1 cellular context compared by ENCODE assay signal in genomic region chr1:3340548-3341235, GRCh38.
TF ChIP-seq lines count a peak whose summit lies in the region.

No MANE protein-coding gene starts in this region.

TF ChIP-seq in HepG2, 621 proteins besides CTCF, POLR2A, EP300 and RAD21 (continued from another document and continues in another):
- TF ChIP-seq DMTF1 (CRISPR knock-in tag; IDR thresholded peaks at IDR 0.05) (0 out of 2 replicates have a peak, but pooled peaks have one; percentile 30), ZNF550 (CRISPR knock-in tag; IDR thresholded peaks at IDR 0.05; ENCODE audit: borderline replicate concordance) (no peak), ARID2 (CRISPR knock-in tag; IDR thresholded peaks at IDR 0.05; ENCODE audit: borderline replicate concordance) (no peak), KAT2B (IDR thresholded peaks at IDR 0.05; ENCODE audit: borderline replicate concordance, low read depth, low read length) (0 out of 2 replicates have a peak, but pooled peaks have one; percentile 10), HDAC1 (CRISPR knock-in tag; IDR thresholded peaks at IDR 0.05) (peak; percentile 61), PITX1 (CRISPR knock-in tag; IDR thresholded peaks at IDR 0.05) (0 out of 2 replicates have a peak, but pooled peaks have one; percentile 23), ZNF761 (CRISPR knock-in tag; conservative IDR thresholded peaks at IDR 0.05) (0 out of 2 replicates have a peak, but pooled peaks have one; percentile 33), ZNF264 (CRISPR knock-in tag; IDR thresholded peaks at IDR 0.05) (0 out of 2 replicates have a peak, but pooled peaks have one; percentile 55), FOXJ3 (CRISPR knock-in tag; IDR thresholded peaks at IDR 0.05; ENCODE audit: borderline replicate concordance) (peak; percentile 52; the same call in 1 of the 2 replicates), HDAC2 (CRISPR knock-in tag; IDR thresholded peaks at IDR 0.05) (peak; percentile 59; the same call in 1 of the 2 replicates), SAP130 (CRISPR knock-in tag; IDR thresholded peaks at IDR 0.05; ENCODE audit: low read depth) (peak; percentile 39; the same call in 1 of the 2 replicates), ZNF546 (CRISPR knock-in tag; conservative IDR thresholded peaks at IDR 0.05) (peak; percentile 87; the same call in 1 of the 2 replicates), NFE2 (CRISPR knock-in tag; IDR thresholded peaks at IDR 0.05) (no peak), ZBTB42 (CRISPR knock-in tag; IDR thresholded peaks at IDR 0.05) (no peak), ZNF616 (CRISPR knock-in tag; IDR thresholded peaks at IDR 0.05; ENCODE audit: low read depth) (0 out of 2 replicates have a peak, but pooled peaks have one; percentile 38), MYPOP (CRISPR knock-in tag; IDR thresholded peaks at IDR 0.05) (0 out of 2 replicates have a peak, but pooled peaks have one; percentile 60), TBL1XR1 (IDR thresholded peaks at IDR 0.05; ENCODE audit: borderline replicate concordance, low read length, partially characterized antibody) (no peak), PLSCR1 (CRISPR knock-in tag; IDR thresholded peaks at IDR 0.05; ENCODE audit: borderline replicate concordance) (no peak), IRF1 (CRISPR knock-in tag; IDR thresholded peaks at IDR 0.05; ENCODE audit: low read depth) (no peak), HMGXB4 (CRISPR knock-in tag; IDR thresholded peaks at IDR 0.05; ENCODE audit: borderline replicate concordance in 1 of 2, low read depth in 1 of 2) (no peak), REXO4 (CRISPR knock-in tag; IDR thresholded peaks at IDR 0.05; ENCODE audit: borderline replicate concordance) (no peak), ATF2 (CRISPR knock-in tag; IDR thresholded peaks at IDR 0.05) (no peak), ZNF431 (CRISPR knock-in tag; IDR thresholded peaks at IDR 0.05; ENCODE audit: borderline replicate concordance, low read depth) (no peak), ZNF547 (CRISPR knock-in tag; IDR thresholded peaks at IDR 0.05) (peak; percentile 63; the same call in 1 of the 2 replicates), SOX6 (IDR thresholded peaks at IDR 0.05) (no peak), SOX6 (CRISPR knock-in tag; IDR thresholded peaks at IDR 0.05) (peak; percentile 91), ZNF776 (CRISPR knock-in tag; IDR thresholded peaks at IDR 0.05) (no peak), ZNF510 (CRISPR knock-in tag; IDR thresholded peaks at IDR 0.05; ENCODE audit: low read depth) (0 out of 2 replicates have a peak, but pooled peaks have one; percentile 57), MLX (CRISPR knock-in tag; IDR thresholded peaks at IDR 0.05) (peak; percentile 34; the same call in 1 of the 2 replicates), ZNF512B (CRISPR knock-in tag; IDR thresholded peaks at IDR 0.05; ENCODE audit: borderline replicate concordance) (0 out of 2 replicates have a peak, but pooled peaks have one; percentile 19), NFKB2 (CRISPR knock-in tag; IDR thresholded peaks at IDR 0.05; ENCODE audit: borderline replicate concordance) (peak; percentile 81; the same call in 1 of the 2 replicates), MED8 (CRISPR knock-in tag; IDR thresholded peaks at IDR 0.05; ENCODE audit: insufficient replicate concordance) (peak; percentile 80), ZHX2 (IDR thresholded peaks at IDR 0.05; ENCODE audit: low read depth) (peak; percentile 38; the same call in 1 of the 2 replicates), ZHX2 (CRISPR knock-in tag; IDR thresholded peaks at IDR 0.05; ENCODE audit: borderline replicate concordance) (no peak; the same call in 1 of the 2 replicates), ZFP41 (CRISPR knock-in tag; IDR thresholded peaks at IDR 0.05; ENCODE audit: borderline replicate concordance) (no peak), ATF6 (CRISPR knock-in tag; conservative IDR thresholded peaks at IDR 0.05) (no peak)
